8 cellular contexts compared by ENCODE assay signal in the genomic region with DNA sequence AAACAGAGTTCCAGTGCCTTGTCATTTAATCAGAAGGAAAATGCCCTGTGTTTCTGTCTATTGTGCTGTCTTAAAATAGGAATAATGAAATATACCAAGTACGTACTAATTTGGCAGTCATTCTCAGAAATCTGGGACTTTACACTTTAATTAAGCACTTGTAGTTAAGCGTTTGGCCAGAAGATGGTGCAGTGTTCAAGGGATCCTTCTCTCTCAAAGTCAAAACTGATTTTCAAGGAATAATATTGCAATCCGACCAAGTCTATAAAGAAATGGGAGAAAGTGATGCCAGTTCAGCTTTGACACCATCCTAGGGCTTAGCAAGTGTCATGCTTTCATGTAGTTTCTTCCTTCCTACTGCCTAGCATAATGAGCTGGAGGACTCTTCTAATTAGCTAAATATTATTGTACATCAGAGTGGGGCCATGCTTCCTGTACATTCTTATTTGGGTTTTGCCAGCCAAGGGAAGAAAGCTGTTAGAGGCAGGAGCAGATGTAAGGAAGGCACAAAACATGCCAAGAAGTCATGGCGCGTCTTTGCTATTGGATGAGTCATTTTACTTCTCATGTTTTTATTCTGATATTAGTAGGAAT.
DNase-seq lines count a peak whose midpoint lies in the region; FAIRE-seq and TF ChIP-seq lines count a peak whose summit lies in the region.

No MANE protein-coding gene starts in this region.

- H3K27ac ChIP-seq in parathyroid adenoma: no peak overlapping the region

- peaks cover 5% of the 10 kb centered on the region; the same call in 1 of the 2 replicates for H3K27me3 Mint-ChIP-seq in HFFc6 (ENCODE audit: insufficient read depth)

- H3K36me3 ChIP-seq in parathyroid adenoma (ENCODE audit: control insufficient read depth, insufficient read depth, low read length): no peaks in the 10 kb centered on the region

- no peaks in the 10 kb centered on the region for H3K4me1 ChIP-seq in parathyroid adenoma

- no peak overlapping the region for H3K9ac ChIP-seq in parathyroid adenoma

- H3K27ac Mint-ChIP-seq in HFFc6: no peak overlapping the region

- DNase-seq in NCI-H2196 (lab: John Stamatoyannopoulos, UW; ENCODE audit: unreplicated experiment) (peak; percentile 0), NCI-H2196 treated with DMSO at 0.1 percent for 48 hours (lab: John Stamatoyannopoulos, UW; ENCODE audit: unreplicated experiment) (no peak), HFFc6 (peak; percentile 11), RKO (ENCODE audit: low spot score) (peak; percentile 58), fibroblast of gingiva (ENCODE audit: low read depth) (peak; percentile 23), HCEC 1CT (no peak), GM12891 (ENCODE audit: insufficient read length, low spot score) (no peak)

- no peak overlapping the region for H2AFZ ChIP-seq in parathyroid adenoma

- no peaks in the 10 kb centered on the region for H3K27me3 ChIP-seq in parathyroid adenoma (ENCODE audit: control insufficient read depth, insufficient read depth, low read length)

- no peaks in the 10 kb centered on the region for H3K4me1 Mint-ChIP-seq in HFFc6 (ENCODE audit: low read depth)

- no peak overlapping the region for H3K4me3 Mint-ChIP-seq in HFFc6

- H3K4me3 ChIP-seq in parathyroid adenoma (ENCODE audit: low read depth, low read length): no peak overlapping the region

- no peaks in the 10 kb centered on the region for H3K9me3 Mint-ChIP-seq in HFFc6

- no peak for FAIRE-seq in GM12891 (lab: Jason Lieb, UNC)

- no peaks in the 10 kb centered on the region for H3K79me2 ChIP-seq in parathyroid adenoma

- H3K4me2 ChIP-seq in parathyroid adenoma (ENCODE audit: low read length): no peak overlapping the region

- TF ChIP-seq CTCF in HFFc6 (IDR thresholded peaks at IDR 0.05) (peak; percentile 82), parathyroid adenoma (IDR thresholded peaks at IDR 0.05) (peak; percentile 54)

- TF ChIP-seq POLR2A in GM12891 (IDR thresholded peaks at IDR 0.05; ENCODE audit: low read depth, low read length): no peak

- H3K36me3 Mint-ChIP-seq in HFFc6 (ENCODE audit: low read depth): no peaks in the 10 kb centered on the region

- H3K9me3 ChIP-seq in parathyroid adenoma (ENCODE audit: control insufficient read depth, low read length): no peaks in the 10 kb centered on the region

TF ChIP-seq in GM12891, 5 proteins besides CTCF, POLR2A, EP300 and RAD21:
- no peak for TF ChIP-seq POU2F2 (IDR thresholded peaks at IDR 0.05; ENCODE audit: low read depth, low read length)
- TF ChIP-seq PAX5 (IDR thresholded peaks at IDR 0.05; ENCODE audit: insufficient read depth, low read length, severe bottlenecking): no peak
- TF ChIP-seq TAF1 (IDR thresholded peaks at IDR 0.05; ENCODE audit: low read depth, low read length): no peak
- TF ChIP-seq SPI1 (IDR thresholded peaks at IDR 0.05; ENCODE audit: low read depth, low read length): no peak
- no peak for TF ChIP-seq POLR2AphosphoS5 (IDR thresholded peaks at IDR 0.05; ENCODE audit: low read depth, low read length)

Comparison
In these comparisons a context has a peak if more than half of its experiments do, and no peak if none do; other contexts are left out.
1. DNase-seq: peak in NCI-H2196 (single experiment), HFFc6 (single experiment), RKO (single experiment) and fibroblast of gingiva (single experiment); none in NCI-H2196 treated with DMSO at 0.1 percent for 48 hours (single experiment), HCEC 1CT (single experiment) and GM12891 (single experiment).